In the genomic region with DNA sequence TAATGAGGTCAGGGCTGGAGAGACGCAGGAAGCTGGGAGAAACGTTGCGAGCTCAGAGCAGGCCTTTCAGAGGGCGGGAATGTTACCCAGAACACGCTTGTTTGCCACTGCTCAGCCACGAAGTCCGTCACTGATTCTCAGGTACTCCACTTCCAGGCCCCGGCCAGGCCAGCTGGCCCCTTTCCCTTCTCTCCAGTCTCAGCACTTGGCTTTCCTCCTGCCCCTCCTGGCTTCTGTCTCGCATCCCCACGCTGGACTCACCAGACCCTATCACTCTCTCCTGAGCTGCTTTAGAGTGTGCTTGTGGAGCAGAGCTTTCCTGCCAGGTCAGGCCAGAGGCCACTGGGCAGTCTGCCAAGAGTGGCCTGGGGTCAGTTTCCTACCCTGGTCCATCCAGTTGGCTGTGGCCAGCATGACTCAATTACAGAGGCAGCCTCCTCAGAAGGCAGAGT, we compare ENCODE assay signal across 1 cellular context.
A peak's percentile ranks its signal among the peaks of the same experiment; 100 is the strongest.
TF ChIP-seq lines count a peak whose summit lies in the region.

No MANE protein-coding gene starts in this region.

TF ChIP-seq in HepG2, 621 proteins besides CTCF, POLR2A, EP300 and RAD21 (continued from another document and continues in another):
- TF ChIP-seq, protein P1, sequence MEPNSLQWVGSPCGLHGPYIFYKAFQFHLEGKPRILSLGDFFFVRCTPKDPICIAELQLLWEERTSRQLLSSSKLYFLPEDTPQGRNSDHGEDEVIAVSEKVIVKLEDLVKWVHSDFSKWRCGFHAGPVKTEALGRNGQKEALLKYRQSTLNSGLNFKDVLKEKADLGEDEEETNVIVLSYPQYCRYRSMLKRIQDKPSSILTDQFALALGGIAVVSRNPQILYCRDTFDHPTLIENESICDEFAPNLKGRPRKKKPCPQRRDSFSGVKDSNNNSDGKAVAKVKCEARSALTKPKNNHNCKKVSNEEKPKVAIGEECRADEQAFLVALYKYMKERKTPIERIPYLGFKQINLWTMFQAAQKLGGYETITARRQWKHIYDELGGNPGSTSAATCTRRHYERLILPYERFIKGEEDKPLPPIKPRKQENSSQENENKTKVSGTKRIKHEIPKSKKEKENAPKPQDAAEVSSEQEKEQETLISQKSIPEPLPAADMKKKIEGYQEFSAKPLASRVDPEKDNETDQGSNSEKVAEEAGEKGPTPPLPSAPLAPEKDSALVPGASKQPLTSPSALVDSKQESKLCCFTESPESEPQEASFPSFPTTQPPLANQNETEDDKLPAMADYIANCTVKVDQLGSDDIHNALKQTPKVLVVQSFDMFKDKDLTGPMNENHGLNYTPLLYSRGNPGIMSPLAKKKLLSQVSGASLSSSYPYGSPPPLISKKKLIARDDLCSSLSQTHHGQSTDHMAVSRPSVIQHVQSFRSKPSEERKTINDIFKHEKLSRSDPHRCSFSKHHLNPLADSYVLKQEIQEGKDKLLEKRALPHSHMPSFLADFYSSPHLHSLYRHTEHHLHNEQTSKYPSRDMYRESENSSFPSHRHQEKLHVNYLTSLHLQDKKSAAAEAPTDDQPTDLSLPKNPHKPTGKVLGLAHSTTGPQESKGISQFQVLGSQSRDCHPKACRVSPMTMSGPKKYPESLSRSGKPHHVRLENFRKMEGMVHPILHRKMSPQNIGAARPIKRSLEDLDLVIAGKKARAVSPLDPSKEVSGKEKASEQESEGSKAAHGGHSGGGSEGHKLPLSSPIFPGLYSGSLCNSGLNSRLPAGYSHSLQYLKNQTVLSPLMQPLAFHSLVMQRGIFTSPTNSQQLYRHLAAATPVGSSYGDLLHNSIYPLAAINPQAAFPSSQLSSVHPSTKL (CRISPR knock-in tag; IDR thresholded peaks at IDR 0.05) = peak; percentile 48; the same call in 1 of the 2 replicates
- TF ChIP-seq ZNF235 (CRISPR knock-in tag; IDR thresholded peaks at IDR 0.05; ENCODE audit: borderline replicate concordance) = no peak
- TF ChIP-seq ZNF256 (CRISPR knock-in tag; conservative IDR thresholded peaks at IDR 0.05) = no peak
- peak; percentile 71 for TF ChIP-seq NR2F6 (IDR thresholded peaks at IDR 0.05)
- peak; percentile 82 for TF ChIP-seq NR2F6 (CRISPR knock-in tag; IDR thresholded peaks at IDR 0.05)
- no peak for TF ChIP-seq U2AF2 (IDR thresholded peaks at IDR 0.05; ENCODE audit: low read depth, low read length)
- peak; percentile 48; the same call in 1 of the 2 replicates for TF ChIP-seq GATAD2A (CRISPR knock-in tag; IDR thresholded peaks at IDR 0.05)
- TF ChIP-seq, protein P2, sequence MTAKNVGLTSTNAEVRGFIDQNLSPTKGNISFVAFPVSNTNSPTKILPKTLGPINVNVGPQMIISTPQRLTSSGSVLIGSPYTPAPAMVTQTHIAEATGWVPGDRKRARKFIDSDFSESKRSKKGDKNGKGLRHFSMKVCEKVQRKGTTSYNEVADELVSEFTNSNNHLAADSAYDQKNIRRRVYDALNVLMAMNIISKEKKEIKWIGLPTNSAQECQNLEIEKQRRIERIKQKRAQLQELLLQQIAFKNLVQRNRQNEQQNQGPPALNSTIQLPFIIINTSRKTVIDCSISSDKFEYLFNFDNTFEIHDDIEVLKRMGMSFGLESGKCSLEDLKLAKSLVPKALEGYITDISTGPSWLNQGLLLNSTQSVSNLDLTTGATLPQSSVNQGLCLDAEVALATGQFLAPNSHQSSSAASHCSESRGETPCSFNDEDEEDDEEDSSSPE (CRISPR knock-in tag; IDR thresholded peaks at IDR 0.05) = no peak
- peak; percentile 24; the same call in 1 of the 2 replicates for TF ChIP-seq ZFY (CRISPR knock-in tag; IDR thresholded peaks at IDR 0.05)
- TF ChIP-seq, protein P3, sequence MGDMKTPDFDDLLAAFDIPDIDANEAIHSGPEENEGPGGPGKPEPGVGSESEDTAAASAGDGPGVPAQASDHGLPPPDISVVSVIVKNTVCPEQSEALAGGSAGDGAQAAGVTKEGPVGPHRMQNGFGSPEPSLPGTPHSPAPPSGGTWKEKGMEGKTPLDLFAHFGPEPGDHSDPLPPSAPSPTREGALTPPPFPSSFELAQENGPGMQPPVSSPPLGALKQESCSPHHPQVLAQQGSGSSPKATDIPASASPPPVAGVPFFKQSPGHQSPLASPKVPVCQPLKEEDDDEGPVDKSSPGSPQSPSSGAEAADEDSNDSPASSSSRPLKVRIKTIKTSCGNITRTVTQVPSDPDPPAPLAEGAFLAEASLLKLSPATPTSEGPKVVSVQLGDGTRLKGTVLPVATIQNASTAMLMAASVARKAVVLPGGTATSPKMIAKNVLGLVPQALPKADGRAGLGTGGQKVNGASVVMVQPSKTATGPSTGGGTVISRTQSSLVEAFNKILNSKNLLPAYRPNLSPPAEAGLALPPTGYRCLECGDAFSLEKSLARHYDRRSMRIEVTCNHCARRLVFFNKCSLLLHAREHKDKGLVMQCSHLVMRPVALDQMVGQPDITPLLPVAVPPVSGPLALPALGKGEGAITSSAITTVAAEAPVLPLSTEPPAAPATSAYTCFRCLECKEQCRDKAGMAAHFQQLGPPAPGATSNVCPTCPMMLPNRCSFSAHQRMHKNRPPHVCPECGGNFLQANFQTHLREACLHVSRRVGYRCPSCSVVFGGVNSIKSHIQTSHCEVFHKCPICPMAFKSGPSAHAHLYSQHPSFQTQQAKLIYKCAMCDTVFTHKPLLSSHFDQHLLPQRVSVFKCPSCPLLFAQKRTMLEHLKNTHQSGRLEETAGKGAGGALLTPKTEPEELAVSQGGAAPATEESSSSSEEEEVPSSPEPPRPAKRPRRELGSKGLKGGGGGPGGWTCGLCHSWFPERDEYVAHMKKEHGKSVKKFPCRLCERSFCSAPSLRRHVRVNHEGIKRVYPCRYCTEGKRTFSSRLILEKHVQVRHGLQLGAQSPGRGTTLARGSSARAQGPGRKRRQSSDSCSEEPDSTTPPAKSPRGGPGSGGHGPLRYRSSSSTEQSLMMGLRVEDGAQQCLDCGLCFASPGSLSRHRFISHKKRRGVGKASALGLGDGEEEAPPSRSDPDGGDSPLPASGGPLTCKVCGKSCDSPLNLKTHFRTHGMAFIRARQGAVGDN (CRISPR knock-in tag; IDR thresholded peaks at IDR 0.05) = peak; percentile 65
- TF ChIP-seq ZNF121 (CRISPR knock-in tag; IDR thresholded peaks at IDR 0.05) = no peak
- TF ChIP-seq ZNF557 (CRISPR knock-in tag; IDR thresholded peaks at IDR 0.05) = no peak
- TF ChIP-seq, protein P4, sequence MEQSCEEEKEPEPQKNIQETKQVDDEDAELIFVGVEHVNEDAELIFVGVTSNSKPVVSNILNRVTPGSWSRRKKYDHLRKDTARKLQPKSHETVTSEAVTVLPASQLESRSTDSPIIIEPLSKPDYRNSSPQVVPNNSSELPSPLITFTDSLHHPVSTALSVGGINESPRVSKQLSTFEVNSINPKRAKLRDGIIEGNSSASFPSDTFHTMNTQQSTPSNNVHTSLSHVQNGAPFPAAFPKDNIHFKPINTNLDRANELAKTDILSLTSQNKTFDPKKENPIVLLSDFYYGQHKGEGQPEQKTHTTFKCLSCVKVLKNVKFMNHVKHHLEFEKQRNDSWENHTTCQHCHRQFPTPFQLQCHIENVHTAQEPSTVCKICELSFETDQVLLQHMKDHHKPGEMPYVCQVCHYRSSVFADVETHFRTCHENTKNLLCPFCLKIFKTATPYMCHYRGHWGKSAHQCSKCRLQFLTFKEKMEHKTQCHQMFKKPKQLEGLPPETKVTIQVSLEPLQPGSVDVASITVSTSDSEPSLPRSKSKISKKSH (CRISPR knock-in tag; IDR thresholded peaks at IDR 0.05; ENCODE audit: borderline replicate concordance) = no peak
- 0 out of 2 replicates have a peak, but pooled peaks have one; percentile 27 for TF ChIP-seq FOSL2 (CRISPR knock-in tag; IDR thresholded peaks at IDR 0.05)
- TF ChIP-seq ZNF709 (CRISPR knock-in tag; IDR thresholded peaks at IDR 0.05) = no peak
- TF ChIP-seq, protein P5, sequence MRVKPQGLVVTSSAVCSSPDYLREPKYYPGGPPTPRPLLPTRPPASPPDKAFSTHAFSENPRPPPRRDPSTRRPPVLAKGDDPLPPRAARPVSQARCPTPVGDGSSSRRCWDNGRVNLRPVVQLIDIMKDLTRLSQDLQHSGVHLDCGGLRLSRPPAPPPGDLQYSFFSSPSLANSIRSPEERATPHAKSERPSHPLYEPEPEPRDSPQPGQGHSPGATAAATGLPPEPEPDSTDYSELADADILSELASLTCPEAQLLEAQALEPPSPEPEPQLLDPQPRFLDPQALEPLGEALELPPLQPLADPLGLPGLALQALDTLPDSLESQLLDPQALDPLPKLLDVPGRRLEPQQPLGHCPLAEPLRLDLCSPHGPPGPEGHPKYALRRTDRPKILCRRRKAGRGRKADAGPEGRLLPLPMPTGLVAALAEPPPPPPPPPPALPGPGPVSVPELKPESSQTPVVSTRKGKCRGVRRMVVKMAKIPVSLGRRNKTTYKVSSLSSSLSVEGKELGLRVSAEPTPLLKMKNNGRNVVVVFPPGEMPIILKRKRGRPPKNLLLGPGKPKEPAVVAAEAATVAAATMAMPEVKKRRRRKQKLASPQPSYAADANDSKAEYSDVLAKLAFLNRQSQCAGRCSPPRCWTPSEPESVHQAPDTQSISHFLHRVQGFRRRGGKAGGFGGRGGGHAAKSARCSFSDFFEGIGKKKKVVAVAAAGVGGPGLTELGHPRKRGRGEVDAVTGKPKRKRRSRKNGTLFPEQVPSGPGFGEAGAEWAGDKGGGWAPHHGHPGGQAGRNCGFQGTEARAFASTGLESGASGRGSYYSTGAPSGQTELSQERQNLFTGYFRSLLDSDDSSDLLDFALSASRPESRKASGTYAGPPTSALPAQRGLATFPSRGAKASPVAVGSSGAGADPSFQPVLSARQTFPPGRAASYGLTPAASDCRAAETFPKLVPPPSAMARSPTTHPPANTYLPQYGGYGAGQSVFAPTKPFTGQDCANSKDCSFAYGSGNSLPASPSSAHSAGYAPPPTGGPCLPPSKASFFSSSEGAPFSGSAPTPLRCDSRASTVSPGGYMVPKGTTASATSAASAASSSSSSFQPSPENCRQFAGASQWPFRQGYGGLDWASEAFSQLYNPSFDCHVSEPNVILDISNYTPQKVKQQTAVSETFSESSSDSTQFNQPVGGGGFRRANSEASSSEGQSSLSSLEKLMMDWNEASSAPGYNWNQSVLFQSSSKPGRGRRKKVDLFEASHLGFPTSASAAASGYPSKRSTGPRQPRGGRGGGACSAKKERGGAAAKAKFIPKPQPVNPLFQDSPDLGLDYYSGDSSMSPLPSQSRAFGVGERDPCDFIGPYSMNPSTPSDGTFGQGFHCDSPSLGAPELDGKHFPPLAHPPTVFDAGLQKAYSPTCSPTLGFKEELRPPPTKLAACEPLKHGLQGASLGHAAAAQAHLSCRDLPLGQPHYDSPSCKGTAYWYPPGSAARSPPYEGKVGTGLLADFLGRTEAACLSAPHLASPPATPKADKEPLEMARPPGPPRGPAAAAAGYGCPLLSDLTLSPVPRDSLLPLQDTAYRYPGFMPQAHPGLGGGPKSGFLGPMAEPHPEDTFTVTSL (CRISPR knock-in tag; IDR thresholded peaks at IDR 0.05; ENCODE audit: borderline replicate concordance) = peak; percentile 43; the same call in 1 of the 2 replicates
- no peak for TF ChIP-seq KLF15 (CRISPR knock-in tag; IDR thresholded peaks at IDR 0.05; ENCODE audit: borderline replicate concordance)
- no peak for TF ChIP-seq ZMYM4 (CRISPR knock-in tag; IDR thresholded peaks at IDR 0.05)
- no peak for TF ChIP-seq MAFK (conservative IDR thresholded peaks at IDR 0.05 in 1 of 2, IDR thresholded peaks at IDR 0.05 in 1 of 2; ENCODE audit: low read length in 2 of 2)
- 0 out of 2 replicates have a peak, but pooled peaks have one; percentile 23 for TF ChIP-seq PHF8 (CRISPR knock-in tag; IDR thresholded peaks at IDR 0.05)
- no peak for TF ChIP-seq SMARCE1 (IDR thresholded peaks at IDR 0.05; ENCODE audit: borderline replicate concordance)
- TF ChIP-seq ZNF329 (CRISPR knock-in tag; IDR thresholded peaks at IDR 0.05; ENCODE audit: low read depth) = no peak
- TF ChIP-seq, protein P6, sequence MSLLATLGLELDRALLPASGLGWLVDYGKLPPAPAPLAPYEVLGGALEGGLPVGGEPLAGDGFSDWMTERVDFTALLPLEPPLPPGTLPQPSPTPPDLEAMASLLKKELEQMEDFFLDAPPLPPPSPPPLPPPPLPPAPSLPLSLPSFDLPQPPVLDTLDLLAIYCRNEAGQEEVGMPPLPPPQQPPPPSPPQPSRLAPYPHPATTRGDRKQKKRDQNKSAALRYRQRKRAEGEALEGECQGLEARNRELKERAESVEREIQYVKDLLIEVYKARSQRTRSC (CRISPR knock-in tag; IDR thresholded peaks at IDR 0.05; ENCODE audit: low read depth) = no peak
- peak; percentile 36; the same call in 1 of the 2 replicates for TF ChIP-seq ZNF331 (CRISPR knock-in tag; IDR thresholded peaks at IDR 0.05)
- peak; percentile 53 for TF ChIP-seq SALL1 (CRISPR knock-in tag; IDR thresholded peaks at IDR 0.05)
- TF ChIP-seq ZNF670 (CRISPR knock-in tag; IDR thresholded peaks at IDR 0.05; ENCODE audit: borderline replicate concordance) = 0 out of 2 replicates have a peak, but pooled peaks have one; percentile 47
- no peak for TF ChIP-seq STAG1 (CRISPR knock-in tag; IDR thresholded peaks at IDR 0.05)
- 0 out of 2 replicates have a peak, but pooled peaks have one; percentile 26 for TF ChIP-seq NR2C2 (CRISPR knock-in tag; IDR thresholded peaks at IDR 0.05; ENCODE audit: borderline replicate concordance)
- 0 out of 2 replicates have a peak, but pooled peaks have one; percentile 25 for TF ChIP-seq ZNF547 (CRISPR knock-in tag; IDR thresholded peaks at IDR 0.05)
- TF ChIP-seq ETV5 (CRISPR knock-in tag; IDR thresholded peaks at IDR 0.05; ENCODE audit: borderline replicate concordance) = peak; percentile 42; the same call in 1 of the 2 replicates
- peak; percentile 12; the same call in 1 of the 2 replicates for TF ChIP-seq ZFX (CRISPR knock-in tag; IDR thresholded peaks at IDR 0.05; ENCODE audit: low read depth)
- TF ChIP-seq, protein P7, sequence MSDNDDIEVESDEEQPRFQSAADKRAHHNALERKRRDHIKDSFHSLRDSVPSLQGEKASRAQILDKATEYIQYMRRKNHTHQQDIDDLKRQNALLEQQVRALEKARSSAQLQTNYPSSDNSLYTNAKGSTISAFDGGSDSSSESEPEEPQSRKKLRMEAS (IDR thresholded peaks at IDR 0.05) = peak; percentile 62; the same call in 1 of the 2 replicates
- TF ChIP-seq ZNF101 (CRISPR knock-in tag; IDR thresholded peaks at IDR 0.05; ENCODE audit: borderline replicate concordance, low read depth) = no peak
- TF ChIP-seq NR2F1 (CRISPR knock-in tag; IDR thresholded peaks at IDR 0.05) = peak; percentile 61 to 79; a peak in 2 of 4 replicates
- TF ChIP-seq, protein P8, sequence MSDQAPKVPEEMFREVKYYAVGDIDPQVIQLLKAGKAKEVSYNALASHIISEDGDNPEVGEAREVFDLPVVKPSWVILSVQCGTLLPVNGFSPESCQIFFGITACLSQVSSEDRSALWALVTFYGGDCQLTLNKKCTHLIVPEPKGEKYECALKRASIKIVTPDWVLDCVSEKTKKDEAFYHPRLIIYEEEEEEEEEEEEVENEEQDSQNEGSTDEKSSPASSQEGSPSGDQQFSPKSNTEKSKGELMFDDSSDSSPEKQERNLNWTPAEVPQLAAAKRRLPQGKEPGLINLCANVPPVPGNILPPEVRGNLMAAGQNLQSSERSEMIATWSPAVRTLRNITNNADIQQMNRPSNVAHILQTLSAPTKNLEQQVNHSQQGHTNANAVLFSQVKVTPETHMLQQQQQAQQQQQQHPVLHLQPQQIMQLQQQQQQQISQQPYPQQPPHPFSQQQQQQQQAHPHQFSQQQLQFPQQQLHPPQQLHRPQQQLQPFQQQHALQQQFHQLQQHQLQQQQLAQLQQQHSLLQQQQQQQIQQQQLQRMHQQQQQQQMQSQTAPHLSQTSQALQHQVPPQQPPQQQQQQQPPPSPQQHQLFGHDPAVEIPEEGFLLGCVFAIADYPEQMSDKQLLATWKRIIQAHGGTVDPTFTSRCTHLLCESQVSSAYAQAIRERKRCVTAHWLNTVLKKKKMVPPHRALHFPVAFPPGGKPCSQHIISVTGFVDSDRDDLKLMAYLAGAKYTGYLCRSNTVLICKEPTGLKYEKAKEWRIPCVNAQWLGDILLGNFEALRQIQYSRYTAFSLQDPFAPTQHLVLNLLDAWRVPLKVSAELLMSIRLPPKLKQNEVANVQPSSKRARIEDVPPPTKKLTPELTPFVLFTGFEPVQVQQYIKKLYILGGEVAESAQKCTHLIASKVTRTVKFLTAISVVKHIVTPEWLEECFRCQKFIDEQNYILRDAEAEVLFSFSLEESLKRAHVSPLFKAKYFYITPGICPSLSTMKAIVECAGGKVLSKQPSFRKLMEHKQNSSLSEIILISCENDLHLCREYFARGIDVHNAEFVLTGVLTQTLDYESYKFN (CRISPR knock-in tag; conservative IDR thresholded peaks at IDR 0.05) = peak; percentile 34; the same call in 1 of the 2 replicates
- no peak for TF ChIP-seq SCMH1 (CRISPR knock-in tag; IDR thresholded peaks at IDR 0.05; ENCODE audit: borderline replicate concordance)
